In genomic region chr13:48233097-48233885, GRCh38 we compare ENCODE assay signal across 8 cellular contexts. TPM values are rescaled to one million over a fixed set of nuclear protein-coding genes. Genes with fewer than 3 reads are reported as not detected.
DNase-seq lines count a peak whose midpoint lies in the region; ATAC-seq and TF ChIP-seq lines count a peak whose summit lies in the region.

ITM2B (plus strand) TSS chr13:48233206; CDS start chr13:48233361, 155 bp downstream.

- H3K27ac ChIP-seq in HUES64 (ENCODE audit: low read depth, low read length) (peak within 1 kb of the TSS; percentile 85), SJCRH30 (peak within 1 kb of the TSS; percentile 80), thoracic aorta (peak within 1 kb of the TSS; percentile 99 to 100)

- ATAC-seq in GM21367 (IDR thresholded peaks at IDR 0.05; ENCODE audit: unreplicated experiment): peak; percentile 54
- peak; percentile 63 for ATAC-seq in thoracic aorta (ENCODE audit: insufficient number of reproducible peaks, low FRiP score, low read depth)

- DNase-seq in D341Med (ENCODE audit: low spot score) (peak; percentile 95), SJCRH30 (peak; percentile 75), germinal center (ENCODE audit: low spot score) (peak; percentile 77), nucleus accumbens (lab: John Stamatoyannopoulos, UW) (peak in 55 of 56 donors; percentile 2 to 88 (median 75)), thoracic aorta (ENCODE audit: low spot score) (no peak)
- DNase-seq in activated naive CD4-positive, alpha-beta T cell treated with anti-CD3 and anti-CD28 coated beads for 36 hours: peak; percentile 70

- H3K9ac ChIP-seq in HUES64 (ENCODE audit: low read depth, low read length): peak within 1 kb of the TSS; percentile 99

- H3K4me3 Mint-ChIP-seq in activated naive CD4-positive, alpha-beta T cell treated with anti-CD3 and anti-CD28 coated beads for 36 hours: peak within 1 kb of the TSS; percentile 87

- no peaks in the 10 kb centered on the region for H3K27me3 Mint-ChIP-seq in activated naive CD4-positive, alpha-beta T cell treated with anti-CD3 and anti-CD28 coated beads for 36 hours (ENCODE audit: low read depth)

- CTCF ChIA-PET in activated naive CD4-positive, alpha-beta T cell treated with anti-CD3 and anti-CD28 coated beads for 36 hours (lab: Charles Lee): interaction anchor here (0.6 to 3.2 kb wide), 14 partner anchors 11 to 347 kb away, joined by 3 to 22 read pairs (median 3); partner anchors contain the start of gene NUDT15

- H3K4me1 ChIP-seq in HUES64 (ENCODE audit: insufficient read depth, low read length) (peaks cover 47% of the 10 kb centered on the region), SJCRH30 (peaks cover 17% of the 10 kb centered on the region), thoracic aorta (ENCODE audit: control insufficient read depth in 1 of 2, low read depth in 2 of 2) (peaks cover 28 to 42% of the 10 kb centered on the region in 2 donors)

- 0 out of 2 replicates have a peak, but pooled peaks cover 6% of the 10 kb centered on the region for H3K36me3 ChIP-seq in HUES64 (ENCODE audit: insufficient read depth, low read length)
- peaks cover 2% of the 10 kb centered on the region; the same call in 1 of the 2 replicates for H3K36me3 ChIP-seq in SJCRH30
- H3K36me3 ChIP-seq in thoracic aorta: no peaks in the 10 kb centered on the region

- H3K4me1 Mint-ChIP-seq in activated naive CD4-positive, alpha-beta T cell treated with anti-CD3 and anti-CD28 coated beads for 36 hours (ENCODE audit: low read depth): peaks cover 60% of the 10 kb centered on the region

- H3K27me3 ChIP-seq in HUES64 (ENCODE audit: insufficient read depth, low read length) (peaks cover 8% of the 10 kb centered on the region; the same call in 1 of the 2 replicates), SJCRH30 (no peaks in the 10 kb centered on the region), thoracic aorta (replicated peaks; ENCODE audit: insufficient read depth) (no peaks in the 10 kb centered on the region)

- H3K4me3 ChIP-seq in HUES64 (ENCODE audit: low read length): peak within 1 kb of the TSS; percentile 100
- peak within 1 kb of the TSS; percentile 97 for H3K4me3 ChIP-seq in SJCRH30
- peak within 1 kb of the TSS; percentile 100 for H3K4me3 ChIP-seq in thoracic aorta

- no peaks in the 10 kb centered on the region for H3K9me3 ChIP-seq in HUES64 (ENCODE audit: insufficient read depth, low read depth, low read length)
- H3K9me3 ChIP-seq in SJCRH30 (replicated peaks): no peaks in the 10 kb centered on the region
- H3K9me3 ChIP-seq in thoracic aorta: no peaks in the 10 kb centered on the region

- H3K36me3 Mint-ChIP-seq in activated naive CD4-positive, alpha-beta T cell treated with anti-CD3 and anti-CD28 coated beads for 36 hours (ENCODE audit: low read depth): peaks cover 2% of the 10 kb centered on the region

- TF ChIP-seq CTCF in thoracic aorta (IDR thresholded peaks at IDR 0.05): peak; percentile 44

- H3K27ac Mint-ChIP-seq in activated naive CD4-positive, alpha-beta T cell treated with anti-CD3 and anti-CD28 coated beads for 36 hours: peak within 1 kb of the TSS; percentile 94

- under 1% methylated on average over 85 of the region's 87 CpGs for WGBS in HUES64

- intact Hi-C loops in activated naive CD4-positive, alpha-beta T cell treated with anti-CD3 and anti-CD28 coated beads for 36 hours (cut with micrococcal nuclease): loop anchor here (1.0 to 10.0 kb wide), 7 partner anchors 70 to 1438 kb away; partner anchors contain the start of genes ESD, LPAR6, RB1 and RCBTB2

- H3K9me3 Mint-ChIP-seq in activated naive CD4-positive, alpha-beta T cell treated with anti-CD3 and anti-CD28 coated beads for 36 hours: no peaks in the 10 kb centered on the region

RNA-seq across cellular contexts. Expression of gene ITM2B, which starts in this region (rescaled TPM):
- polyA plus RNA-seq in HUES64 (2013, experiment 1 of 2): 157 TPM
- polyA plus RNA-seq in HUES64 (2013, experiment 2 of 2): 180 TPM
- total RNA-seq in SJCRH30 (2014; rRNA removed; shearing (Covaris generic)): 124 and 133 TPM in 2 replicates
- 100 to 1,000 TPM; 110 to 112 TPM for total RNA-seq in activated naive CD4-positive, alpha-beta T cell treated with anti-CD3 and anti-CD28 coated beads for 36 hours
- 100 to 1,000 TPM; 436 to 638 TPM for total RNA-seq in thoracic aorta
